19 cellular contexts compared by ENCODE assay signal in genomic region chr5:40477856-40478546, GRCh38.
A peak's percentile ranks its signal among the peaks of the same experiment; 100 is the strongest.
DNase-seq lines count a peak whose midpoint lies in the region; ATAC-seq and TF ChIP-seq lines count a peak whose summit lies in the region.
"Had no signal": no experiment of that assay in that cellular context is flagged by ENCODE, and none has a peak within 500 bp of the region (broad histone marks: within the 10 kb centered on the region; RNA-seq: fewer than 3 reads in every experiment).

No MANE protein-coding gene starts in this region.

- H3K4me3 ChIP-seq in AG09309 (ENCODE audit: control insufficient read depth, low read depth, low read length), result no peak overlapping the region
- H3K4me3 ChIP-seq in astrocyte of the spinal cord (ENCODE audit: low read depth, low read length), result no peak overlapping the region
- H3K4me3 ChIP-seq: body of pancreas, spleen, suprapubic skin had no signal

- in situ Hi-C loops in astrocyte of the spinal cord (cut with HindIII; ENCODE audit: low sequenced_read_pairs) (no loop called here), ACHN (cut with HindIII; ENCODE audit: low pct_ligation_motif_present, low pct_unique_long_range_greater_than_20kb, low sequenced_read_pairs) (no loop called here)

- DNase-seq in AG09309 (ENCODE audit: low read depth), result peak; percentile 68
- peak; percentile 98 for DNase-seq in M059J (ENCODE audit: low read depth)
- DNase-seq in astrocyte of the spinal cord (ENCODE audit: low read depth, low spot score), result peak; percentile 71
- DNase-seq in glomerular visceral epithelial cell (ENCODE audit: extremely low spot score), result peak; percentile 62
- DNase-seq in activated effector memory CD4-positive, alpha-beta T cell treated with anti-CD3 and anti-CD28 coated beads, Interleukin-2, amount 50 U/mL, for 16 hours, result no peak
- DNase-seq in ACHN, result no peak
- DNase-seq in SKM-1 (lab: John Stamatoyannopoulos, UW; ENCODE audit: unreplicated experiment), result no peak
- DNase-seq: activated CD4-positive, alpha-beta T cell treated with anti-CD3 and anti-CD28 coated beads, Interleukin-2, amount 50 U/mL, for 4 hours; body of pancreas; glutamatergic neuron; kidney glomerular epithelial cell; midbrain; NCI-H1105; nucleus accumbens; spleen; T-helper 17 cell had no signal

- TF ChIP-seq CTCF in AG09309 (IDR thresholded peaks at IDR 0.05; ENCODE audit: control insufficient read depth, insufficient read depth, low read depth, low read length, missing control alignments) (no peak), astrocyte of the spinal cord (IDR thresholded peaks at IDR 0.05; ENCODE audit: low read depth, low read length) (no peak)

- ATAC-seq in GM21360 (IDR thresholded peaks at IDR 0.05; ENCODE audit: unreplicated experiment), result no peak
- ATAC-seq: activated T-helper 17 cell treated with anti-CD3 and anti-CD28 coated beads, Interleukin-2, amount 50 U/mL, for 72 hours; body of pancreas; T-helper 17 cell had no signal

Comparison
In these comparisons a context has a peak if more than half of its experiments do, and no peak if none do; other contexts are left out.
1. DNase-seq: peak in AG09309 (single experiment), M059J (single experiment), astrocyte of the spinal cord (single experiment) and glomerular visceral epithelial cell (single experiment); none in activated effector memory CD4-positive, alpha-beta T cell treated with anti-CD3 and anti-CD28 coated beads, Interleukin-2, amount 50 U/mL, for 16 hours (single experiment), ACHN (single experiment) and SKM-1 (single experiment).